In genomic region chr3:48504051-48504946, GRCh38 we compare ENCODE assay signal across 8 cellular contexts. TPM values are rescaled to one million over a fixed set of nuclear protein-coding genes. Genes with fewer than 3 reads are reported as not detected.
A peak's percentile ranks its signal among the peaks of the same experiment; 100 is the strongest.
DNase-seq lines count a peak whose midpoint lies in the region; ATAC-seq and TF ChIP-seq lines count a peak whose summit lies in the region.

Gene SHISA5 (minus strand): TSS chr3:48504174. CDS start chr3:48504094, 80 bp downstream.

- ATAC-seq in omental fat pad (ENCODE audit: low FRiP score) (peak; percentile 63), HG02884 (IDR thresholded peaks at IDR 0.05; ENCODE audit: unreplicated experiment) (no peak)

- peaks cover 50% of the 10 kb centered on the region for H3K4me1 Mint-ChIP-seq in activated naive CD8-positive, alpha-beta T cell (ENCODE audit: low read depth)

- H3K27ac Mint-ChIP-seq in activated naive CD8-positive, alpha-beta T cell: peak within 1 kb of the TSS; percentile 34

- no peaks in the 10 kb centered on the region for H4K20me1 ChIP-seq in GM23248 (ENCODE audit: insufficient read depth)

- H3K27ac ChIP-seq in GM23248: peak within 1 kb of the TSS; percentile 63
- peak within 1 kb of the TSS; percentile 82 to 93 (median 88) for H3K27ac ChIP-seq in transverse colon

- no peak for TF ChIP-seq CTCF in AG09309 (IDR thresholded peaks at IDR 0.05; ENCODE audit: control insufficient read depth, insufficient read depth, low read depth, low read length, missing control alignments)
- no peak for TF ChIP-seq CTCF in omental fat pad (IDR thresholded peaks at IDR 0.05)
- no peak for TF ChIP-seq CTCF in transverse colon (IDR thresholded peaks at IDR 0.05)

- H3K4me3 Mint-ChIP-seq in activated naive CD8-positive, alpha-beta T cell: peak within 1 kb of the TSS; percentile 79

- peak within 1 kb of the TSS; percentile 77 for H2AFZ ChIP-seq in GM23248

- peak within 1 kb of the TSS; percentile 83 for H3K4me2 ChIP-seq in GM23248 (ENCODE audit: unreplicated experiment)

- no peaks in the 10 kb centered on the region for H3K36me3 ChIP-seq in GM23248 (ENCODE audit: low read depth)
- no peaks in the 10 kb centered on the region for H3K36me3 ChIP-seq in transverse colon

- H3K9ac ChIP-seq in GM23248: peak within 1 kb of the TSS; percentile 86

- peaks cover 11% of the 10 kb centered on the region for H3F3A ChIP-seq in GM23248 (ENCODE audit: insufficient read depth)

- in situ Hi-C loops in GM23248 (cut with MboI): no loop called here
- in situ Hi-C loops in SK-MEL-5 (cut with HindIII; ENCODE audit: low pct_unique_long_range_greater_than_20kb, low sequenced_read_pairs): no loop called here
- in situ Hi-C loops in transverse colon (cut with MboI; ENCODE audit: low pct_ligation_motif_present in 1 of 4, low pct_unique_long_range_greater_than_20kb in 1 of 4, low sequenced_read_pairs in 3 of 4): no loop called here

- DNase-seq in AG09309 (ENCODE audit: low read depth) (no peak), GM23248 (peak; percentile 78), SK-MEL-5 (ENCODE audit: low read depth, low spot score) (peak; percentile 36), glomerular visceral epithelial cell (ENCODE audit: extremely low spot score) (peak; percentile 73), omental fat pad (ENCODE audit: low spot score) (peak; percentile 74), transverse colon (peak; percentile 78)

- no peak for TF ChIP-seq POLR2A in transverse colon (IDR thresholded peaks at IDR 0.05)

- no peaks in the 10 kb centered on the region for H3K9me3 Mint-ChIP-seq in activated naive CD8-positive, alpha-beta T cell (ENCODE audit: low read depth)

- peaks cover 18% of the 10 kb centered on the region for H3K4me1 ChIP-seq in GM23248 (ENCODE audit: insufficient read depth)
- peaks cover 6 to 21% (median 13%) of the 10 kb centered on the region in 4 donors for H3K4me1 ChIP-seq in transverse colon

- intact Hi-C loops in transverse colon (cut with DNase I; ENCODE audit: low total_unique reads): no loop called here

- peak within 1 kb of the TSS; percentile 82 for H3K4me3 ChIP-seq in AG09309 (ENCODE audit: control insufficient read depth, low read depth, low read length)
- H3K4me3 ChIP-seq in GM23248: peak within 1 kb of the TSS; percentile 79
- H3K4me3 ChIP-seq in transverse colon: peak within 1 kb of the TSS; percentile 41 to 67 (median 58)

- H3K27me3 ChIP-seq in GM23248 (replicated peaks; ENCODE audit: insufficient read depth): no peaks in the 10 kb centered on the region
- H3K27me3 ChIP-seq in transverse colon: no peaks in the 10 kb centered on the region

- H3K27me3 Mint-ChIP-seq in activated naive CD8-positive, alpha-beta T cell: no peaks in the 10 kb centered on the region

- H3K36me3 Mint-ChIP-seq in activated naive CD8-positive, alpha-beta T cell: no peaks in the 10 kb centered on the region

- H3K9me3 ChIP-seq in GM23248 (ENCODE audit: low read depth) (no peaks in the 10 kb centered on the region), transverse colon (no peaks in the 10 kb centered on the region)

- 2 to 3% methylated on average over 18 to 65 of the region's 66 CpGs for WGBS in GM23248 (ENCODE audit: low coverage in 1 of 2, low lambda C conversion rate in 2 of 2, missing lambda C conversion rate in 2 of 2), 2 experiments
- WGBS in transverse colon (ENCODE audit: low coverage in 1 of 2), 2 donors: 4 to 10% methylated on average over 2 to 34 of the region's 66 CpGs

- H3K9me2 ChIP-seq in GM23248 (ENCODE audit: insufficient read depth): no peaks in the 10 kb centered on the region

- H3K79me2 ChIP-seq in GM23248 (ENCODE audit: insufficient read depth): peaks cover 16% of the 10 kb centered on the region

- TF ChIP-seq EP300 in transverse colon (IDR thresholded peaks at IDR 0.05; ENCODE audit: low read depth): no peak

RNA-seq across cellular contexts. Expression of gene SHISA5, which starts in this region (rescaled TPM):
- 153 and 154 TPM in 2 replicates for total RNA-seq in GM23248 (2014; rRNA removed; shearing (Covaris generic))
- polyA plus RNA-seq in GM23248 (2016; fragmentation: Nextera tagmentation; extraction: Ambion mirVana): 215 and 223 TPM in 2 replicates
- 120 and 131 TPM in 2 replicates for total RNA-seq in SK-MEL-5 (2014; rRNA removed; shearing (Covaris generic))
- 223 and 243 TPM in 2 replicates for polyA plus RNA-seq in SK-MEL-5 (2015; cell fraction: cytosol; rRNA removed)
- 37.2 and 40.6 TPM in 2 replicates for polyA plus RNA-seq in SK-MEL-5 (2015; cell fraction: nucleus; rRNA removed)
- total RNA-seq in omental fat pad (100 to 1,000 TPM in 3 of 4 donors, 10 to 100 TPM in 1; 99.5 to 120 (median 118) TPM), transverse colon (10 to 100 TPM; 72.9 to 89.4 (median 80.8) TPM)
